22 cellular contexts compared by ENCODE assay signal in the genomic region with DNA sequence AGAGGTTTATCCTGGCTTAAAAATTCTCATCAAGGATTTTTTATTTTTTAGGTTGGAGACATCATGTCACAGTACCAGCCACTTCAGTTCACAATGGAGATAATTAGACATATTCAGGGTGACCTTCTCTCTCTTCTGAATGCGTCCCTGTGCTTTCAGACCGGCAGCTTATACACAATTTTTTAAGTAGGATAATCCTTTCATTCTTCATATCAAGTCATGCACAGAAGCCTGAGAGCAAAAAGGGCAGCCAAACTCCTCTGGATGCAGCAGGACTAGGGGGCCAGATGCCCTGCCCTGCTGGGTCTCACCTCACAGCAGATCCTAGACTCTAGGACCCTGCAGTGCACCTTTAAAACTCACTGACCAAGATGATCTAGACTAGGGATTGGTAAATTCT.
"Had no signal": no experiment of that assay in that cellular context is flagged by ENCODE, and none has a peak within 500 bp of the region (broad histone marks: within the 10 kb centered on the region; RNA-seq: fewer than 3 reads in every experiment).

No MANE protein-coding gene starts in this region.

- H3K4me3 ChIP-seq: MG63, SJSA1, SK-N-MC had no signal

- ATAC-seq: HepG2 had no signal

- DNase-seq: IMR-90, Karpas-422, KG1, MG63, NCI-H1092, NCI-H1105 treated with DMSO at 0.1 percent for 48 hours, NCI-H1417 treated with DMSO at 0.1 percent for 48 hours, NCI-H146, NCI-H1694 treated with DMSO at 0.1 percent for 48 hours, NCI-H1930, NCI-H2081, NCI-H2107, NCI-H2171 treated with DMSO at 0.1 percent for 48 hours, NCI-H226, NCI-H526 treated with DMSO at 0.1 percent for 48 hours, NCI-H748 treated with DMSO at 0.1 percent for 48 hours, Right ventricle myocardium superior, RPMI8226, SIG-M5 had no signal

- H3K9me3 ChIP-seq: MG63, SJSA1 had no signal

- H3K27ac ChIP-seq: SJSA1, SK-N-MC had no signal

- H3K27me3 ChIP-seq: MG63, SJSA1 had no signal

- H3K36me3 ChIP-seq: MG63, SJSA1 had no signal

- H3K4me1 ChIP-seq: SJSA1 had no signal
